29 cellular contexts compared by ENCODE assay signal in the genomic region with DNA sequence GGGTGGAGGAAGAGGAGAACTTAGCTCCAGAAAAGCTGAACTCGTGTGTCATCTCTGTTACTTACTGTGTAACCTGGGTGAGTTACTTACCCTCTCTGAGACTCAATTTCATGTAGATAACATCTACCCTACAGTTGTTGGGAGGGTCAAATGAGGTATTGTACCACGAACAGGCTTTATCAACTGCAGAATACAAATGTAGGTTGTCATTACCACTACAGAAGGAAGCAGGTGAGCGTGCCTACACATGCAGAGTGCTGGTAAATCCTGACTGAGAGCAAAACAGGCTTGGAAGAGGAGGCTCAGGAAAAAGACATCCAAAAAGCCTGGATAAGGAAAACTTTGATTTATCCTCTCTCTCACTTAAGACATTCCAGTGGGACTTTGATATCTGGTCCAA. TPM values are rescaled to one million over a fixed set of nuclear protein-coding genes. Genes with fewer than 3 reads are reported as not detected.
"Had no signal": no experiment of that assay in that cellular context is flagged by ENCODE, and none has a peak within 500 bp of the region (broad histone marks: within the 10 kb centered on the region; RNA-seq: fewer than 3 reads in every experiment).

No MANE protein-coding gene starts in this region.

- H3K9me3 Mint-ChIP-seq: memory B cell; naive thymus-derived CD4-positive, alpha-beta T cell; natural killer cell treated with Interleukin-12 subunit alpha and Interleukin-12 subunit beta and Interleukin-15 and Interleukin-18, amount 100 ng/mL, for 72 hours; stimulated activated naive B cell treated with anti-CD40 and anti-IgM and Interleukin-4, amounts not matched to agents 10 μg/mL and 1 μg/mL and 100 μg/mL, for 72 hours had no signal

- H3K27ac ChIP-seq: left lung, ovary, right lobe of liver, stomach, testis, thyroid gland, transverse colon, upper lobe of left lung had no signal

- H3K4me3 ChIP-seq: left lung, lung, mucosa of descending colon, ovary, right atrium auricular region, right lobe of liver, stomach, testis, thyroid gland, transverse colon, upper lobe of left lung had no signal

- H3K27me3 ChIP-seq: ovary, right atrium auricular region, right lobe of liver, stomach, testis, thyroid gland, transverse colon, upper lobe of left lung had no signal

- H3K27me3 Mint-ChIP-seq: memory B cell; naive thymus-derived CD4-positive, alpha-beta T cell; natural killer cell treated with Interleukin-12 subunit alpha and Interleukin-12 subunit beta and Interleukin-15 and Interleukin-18, amount 100 ng/mL, for 72 hours; progenitor cell of endocrine pancreas; stimulated activated naive B cell treated with anti-CD40 and anti-IgM and Interleukin-4, amounts not matched to agents 10 μg/mL and 1 μg/mL and 100 μg/mL, for 72 hours had no signal

- H3K9me3 ChIP-seq: left lung, mucosa of descending colon, ovary, right atrium auricular region, right lobe of liver, stomach, testis, thyroid gland, transverse colon, upper lobe of left lung had no signal

- H3K4me3 Mint-ChIP-seq: memory B cell; naive thymus-derived CD4-positive, alpha-beta T cell; natural killer cell treated with Interleukin-12 subunit alpha and Interleukin-12 subunit beta and Interleukin-15 and Interleukin-18, amount 100 ng/mL, for 72 hours; stimulated activated naive B cell treated with anti-CD40 and anti-IgM and Interleukin-4, amounts not matched to agents 10 μg/mL and 1 μg/mL and 100 μg/mL, for 72 hours had no signal

- H3K36me3 ChIP-seq: ovary, right atrium auricular region, right lobe of liver, thyroid gland, transverse colon had no signal

- DNase-seq: islet precursor cell; left colon; left lung; midbrain; mucosa of descending colon; naive thymus-derived CD4-positive, alpha-beta T cell; ovary; right lobe of liver; stimulated activated CD4-positive, alpha-beta T cell treated with anti-CD3 and anti-CD28 coated beads, Interleukin-12 subunit alpha, Interleukin-12 subunit beta, amount 100 ng/mL, for 4 hours; stimulated activated CD4-positive, alpha-beta T cell treated with anti-CD3 and anti-CD28 coated beads, Interleukin-15, amount 100 ng/mL, for 24 hours; stimulated activated CD4-positive, alpha-beta T cell treated with anti-CD3 and anti-CD28 coated beads, Interleukin-2, amount 100 ng/mL, for 24 hours; stimulated activated CD4-positive, alpha-beta T cell treated with anti-CD3 and anti-CD28 coated beads, Interleukin-4, amount 100 ng/mL, for 1 hour; stimulated activated naive B cell treated with anti-CD40 and anti-IgM and Interleukin-4, amounts not matched to agents 10 μg/mL and 1 μg/mL and 100 μg/mL, for 72 hours; stimulated activated naive CD8-positive, alpha-beta T cell treated with anti-CD3 and anti-CD28 coated beads, Interleukin-15, Interleukin-2, amounts not matched to agents 100 U/mL and 50 U/mL, for 24 hours; stomach; testis; thyroid gland; transverse colon; upper lobe of left lung had no signal

- H3K27ac Mint-ChIP-seq: memory B cell; naive thymus-derived CD4-positive, alpha-beta T cell; natural killer cell treated with Interleukin-12 subunit alpha and Interleukin-12 subunit beta and Interleukin-15 and Interleukin-18, amount 100 ng/mL, for 72 hours; progenitor cell of endocrine pancreas; stimulated activated naive B cell treated with anti-CD40 and anti-IgM and Interleukin-4, amounts not matched to agents 10 μg/mL and 1 μg/mL and 100 μg/mL, for 72 hours had no signal

- H3K4me1 ChIP-seq: left lung, right atrium auricular region, right lobe of liver, testis, thyroid gland, transverse colon had no signal

- ATAC-seq: left colon; left lung; mucosa of descending colon; naive thymus-derived CD4-positive, alpha-beta T cell; natural killer cell treated with Interleukin-12 subunit alpha and Interleukin-12 subunit beta and Interleukin-15 and Interleukin-18, amount 100 ng/mL, for 72 hours; right lobe of liver; stimulated activated naive B cell treated with anti-CD40 and anti-IgM and Interleukin-4, amounts not matched to agents 10 μg/mL and 1 μg/mL and 100 μg/mL, for 72 hours; stimulated activated naive CD8-positive, alpha-beta T cell treated with anti-CD3 and anti-CD28 coated beads, Interleukin-15, Interleukin-2, amounts not matched to agents 100 U/mL and 50 U/mL, for 24 hours had no signal

RNA-seq across cellular contexts. Expression of gene ASB11, which starts 12.7 kb away (rescaled TPM):
- total RNA-seq: mesenteric fat pad; naive thymus-derived CD4-positive, alpha-beta T cell; natural killer cell treated with Interleukin-12 subunit alpha and Interleukin-12 subunit beta and Interleukin-15 and Interleukin-18, amount 100 ng/mL, for 72 hours; omental fat pad; ovary; progenitor cell of endocrine pancreas; pulmonary artery endothelial cell; renal cortical epithelial cell; right lobe of liver; testis had no signal
- polyA plus RNA-seq: naive thymus-derived CD4-positive, alpha-beta T cell; neural cell had no signal

RNA-seq across cellular contexts. Expression of gene VEGFD, which starts 56.1 kb away (rescaled TPM):
- total RNA-seq: naive thymus-derived CD4-positive, alpha-beta T cell; natural killer cell treated with Interleukin-12 subunit alpha and Interleukin-12 subunit beta and Interleukin-15 and Interleukin-18, amount 100 ng/mL, for 72 hours had no signal
- polyA plus RNA-seq: naive thymus-derived CD4-positive, alpha-beta T cell; neural cell had no signal

RNA-seq across cellular contexts. Expression of gene ASB9, which starts 58.2 kb away (rescaled TPM):
- total RNA-seq: natural killer cell treated with Interleukin-12 subunit alpha and Interleukin-12 subunit beta and Interleukin-15 and Interleukin-18, amount 100 ng/mL, for 72 hours had no signal
- polyA plus RNA-seq: neural cell had no signal
